In the genomic region with DNA sequence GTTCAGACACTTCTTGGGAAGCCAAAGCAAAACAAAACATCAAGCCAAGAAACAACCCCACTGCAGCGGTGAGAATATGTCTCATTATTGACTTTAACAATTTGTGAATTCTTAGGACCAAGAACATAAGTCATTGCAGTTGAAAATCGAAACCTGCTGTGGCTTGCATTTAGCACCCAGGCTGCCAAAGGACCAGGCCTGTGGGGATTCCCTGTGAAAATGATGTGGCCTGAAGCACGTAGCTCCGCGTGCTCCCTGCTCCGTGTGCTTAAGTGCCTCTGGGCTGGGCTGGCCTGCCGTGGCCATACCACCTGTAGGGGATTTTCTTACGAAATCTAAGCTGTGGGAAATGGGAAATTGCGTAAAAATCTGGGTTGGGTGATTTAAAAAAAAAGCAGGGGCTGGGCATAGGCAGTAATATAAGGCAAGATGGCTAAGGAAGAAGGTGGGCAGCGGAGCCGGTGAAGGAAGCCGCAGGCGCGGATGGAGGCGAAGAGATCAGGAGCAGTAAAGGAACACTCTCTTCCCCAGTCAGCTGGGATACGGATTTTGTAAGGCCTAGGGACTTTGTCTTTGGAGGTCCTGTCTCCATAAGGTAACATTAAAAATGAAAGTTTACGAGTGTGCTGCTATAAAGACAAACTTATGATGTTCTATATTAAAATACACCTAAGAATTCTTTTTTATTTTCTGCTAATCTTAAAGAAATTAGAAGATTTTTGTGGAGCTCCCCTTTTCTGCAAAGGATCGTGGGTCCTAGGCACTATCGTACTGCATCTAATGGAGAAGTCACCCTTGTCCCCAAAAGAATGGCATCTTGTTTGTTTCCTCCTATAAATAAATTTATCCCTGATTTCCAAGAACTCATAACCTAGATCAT, we compare ENCODE assay signal across 11 cellular contexts.
DNase-seq lines count a peak whose midpoint lies in the region; ATAC-seq and TF ChIP-seq lines count a peak whose summit lies in the region.
"Had no signal": no experiment of that assay in that cellular context is flagged by ENCODE, and none has a peak within 500 bp of the region (broad histone marks: within the 10 kb centered on the region; RNA-seq: fewer than 3 reads in every experiment).

No MANE protein-coding gene starts in this region.

- ATAC-seq in GM18505 (IDR thresholded peaks at IDR 0.05; ENCODE audit: unreplicated experiment) (peak; percentile 74), GM21390 (IDR thresholded peaks at IDR 0.05; ENCODE audit: unreplicated experiment) (peak; percentile 72), HG03108 (IDR thresholded peaks at IDR 0.05; ENCODE audit: unreplicated experiment) (peak; percentile 77)
- no peak for ATAC-seq in activated T-cell treated with anti-CD3 and anti-CD28 coated beads, Interleukin-2, amount 50 U/mL, for 4 hours

- H3K36me3 Mint-ChIP-seq in activated T-cell treated with anti-CD3 and anti-CD28 coated beads, Interleukin-2, amount 50 U/mL, for 4 hours (ENCODE audit: insufficient read depth) = no peaks in the 10 kb centered on the region
- H3K36me3 Mint-ChIP-seq: brain, CD14-positive monocyte had no signal

- TF ChIP-seq CTCF in choroid plexus epithelial cell (conservative IDR thresholded peaks at IDR 0.05; ENCODE audit: low read depth, low read length) (no peak), coronary artery (IDR thresholded peaks at IDR 0.05) (no peak)

- no peaks in the 10 kb centered on the region for H3K9me3 Mint-ChIP-seq in activated T-cell treated with anti-CD3 and anti-CD28 coated beads, Interleukin-2, amount 50 U/mL, for 4 hours

- no peak overlapping the region for H3K4me3 Mint-ChIP-seq in activated T-cell treated with anti-CD3 and anti-CD28 coated beads, Interleukin-2, amount 50 U/mL, for 4 hours
- H3K4me3 Mint-ChIP-seq: CD14-positive monocyte had no signal

- TF ChIP-seq POLR2A in GM18505 (IDR thresholded peaks at IDR 0.05; ENCODE audit: borderline replicate concordance, extremely low read depth, insufficient read depth, insufficient read length) = no peak

- no peaks in the 10 kb centered on the region for H3K27me3 Mint-ChIP-seq in activated T-cell treated with anti-CD3 and anti-CD28 coated beads, Interleukin-2, amount 50 U/mL, for 4 hours (ENCODE audit: low read depth)
- H3K27me3 Mint-ChIP-seq: brain had no signal

- H3K4me3 ChIP-seq in choroid plexus epithelial cell (ENCODE audit: low read depth, low read length) = no peak overlapping the region
- H3K4me3 ChIP-seq in coronary artery = no peak overlapping the region

- DNase-seq in choroid plexus epithelial cell (ENCODE audit: low read depth) (peak; percentile 64), AG20443 (ENCODE audit: low spot score) (no peak), NCI-H146 treated with DMSO at 0.1 percent for 48 hours (lab: John Stamatoyannopoulos, UW; ENCODE audit: unreplicated experiment) (no peak), coronary artery (ENCODE audit: low spot score) (no peak)
- DNase-seq in activated T-cell treated with anti-CD3 and anti-CD28 coated beads, Interleukin-2, amount 50 U/mL, for 4 hours = no peak
- DNase-seq: NCI-H69 had no signal

- no peaks in the 10 kb centered on the region for H3K4me1 Mint-ChIP-seq in activated T-cell treated with anti-CD3 and anti-CD28 coated beads, Interleukin-2, amount 50 U/mL, for 4 hours (ENCODE audit: low read depth)
- H3K4me1 Mint-ChIP-seq: CD14-positive monocyte had no signal

- no peak overlapping the region for H3K27ac ChIP-seq in coronary artery

Comparison
In these comparisons a context has a peak if more than half of its experiments do, and no peak if none do; other contexts are left out.
1. ATAC-seq: peak in GM18505 (single experiment), GM21390 (single experiment) and HG03108 (single experiment); none in activated T-cell treated with anti-CD3 and anti-CD28 coated beads, Interleukin-2, amount 50 U/mL, for 4 hours (0 of 2).